ENCODE assay signal across 19 cellular contexts in the genomic region with DNA sequence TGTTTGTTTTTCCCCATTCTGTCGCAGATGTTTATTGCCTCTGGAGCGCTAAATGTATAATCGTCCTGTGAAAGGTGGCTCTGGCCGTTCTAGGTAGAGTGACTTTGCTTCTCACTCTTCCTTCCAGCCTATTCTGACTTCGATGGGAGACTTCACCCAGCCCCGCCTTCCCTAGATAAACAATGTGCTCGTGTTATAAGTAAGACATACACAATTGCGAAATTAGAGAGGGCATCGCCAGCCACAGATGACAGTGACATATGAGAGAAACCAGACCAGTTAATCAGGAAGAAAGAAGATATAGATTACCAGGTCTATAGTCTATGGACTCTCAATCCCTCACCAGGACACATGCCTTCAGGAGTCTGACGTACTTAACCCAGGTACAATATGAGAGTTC.
DNase-seq lines count a peak whose midpoint lies in the region; ATAC-seq, FAIRE-seq and TF ChIP-seq lines count a peak whose summit lies in the region.
"Had no signal": no experiment of that assay in that cellular context is flagged by ENCODE, and none has a peak within 500 bp of the region (broad histone marks: within the 10 kb centered on the region; RNA-seq: fewer than 3 reads in every experiment).

No MANE protein-coding gene starts in this region.

- H3K27ac Mint-ChIP-seq in H9, result no peak overlapping the region
- H3K27ac Mint-ChIP-seq in activated T-cell treated with anti-CD3 and anti-CD28 coated beads, Interleukin-2, amount 50 U/mL, for 72 hours, result no peak overlapping the region
- H3K27ac Mint-ChIP-seq: IgD-negative memory B cell had no signal

- H3K4me2 ChIP-seq in mesenchymal stem cell (ENCODE audit: low read length, poor library complexity, severe bottlenecking), result no peak overlapping the region
- H3K4me2 ChIP-seq in H9 (ENCODE audit: insufficient read depth, insufficient read length, low read length), result no peak overlapping the region

- no peaks in the 10 kb centered on the region for H3K79me1 ChIP-seq in mesenchymal stem cell (replicated peaks; ENCODE audit: low read length, poor library complexity, severe bottlenecking)
- H3K79me1 ChIP-seq in H9 (ENCODE audit: insufficient read depth, low read depth, low read length, poor library complexity, severe bottlenecking), result no peaks in the 10 kb centered on the region

- no peak overlapping the region for H2BK20ac ChIP-seq in H9 (ENCODE audit: low read depth, low read length, poor library complexity, severe bottlenecking)

- H3K23me2 ChIP-seq in H9 (ENCODE audit: insufficient read length, low read depth, low read length, poor library complexity, severe bottlenecking), result no peaks in the 10 kb centered on the region

- ATAC-seq in activated T-cell treated with anti-CD3 and anti-CD28 coated beads, Interleukin-2, amount 50 U/mL, for 72 hours (replicated peaks in 1 of 2), result no peak
- ATAC-seq: HCT116 had no signal

- H3K9ac ChIP-seq in mesenchymal stem cell (ENCODE audit: low read length) (no peak overlapping the region), H9 (ENCODE audit: extremely low read depth, insufficient read length, low read length) (no peak overlapping the region)

- H3K36me3 Mint-ChIP-seq in H9 (ENCODE audit: insufficient read depth in 1 of 3, low read depth in 3 of 3), result no peaks in the 10 kb centered on the region
- peaks cover 0 to 1% of the 10 kb centered on the region in 2 donors for H3K36me3 Mint-ChIP-seq in activated T-cell treated with anti-CD3 and anti-CD28 coated beads, Interleukin-2, amount 50 U/mL, for 72 hours (ENCODE audit: insufficient read depth in 2 of 2)
- H3K36me3 Mint-ChIP-seq: IgD-negative memory B cell had no signal

- H3K27ac ChIP-seq in mesenchymal stem cell (ENCODE audit: low read length, poor library complexity, severe bottlenecking), result no peak overlapping the region
- H3K27ac ChIP-seq in H9 (ENCODE audit: insufficient read length, low read depth, low read length), result no peak overlapping the region
- H3K27ac ChIP-seq: C4-2B had no signal

- WGBS in mesenchymal stem cell, result 61% methylated on average over 8 of the region's 10 CpGs
- WGBS in H9 (ENCODE audit: extremely low coverage, insufficient read length, low lambda C conversion rate), result no CpG with 5 or more reads among the region's 10 CpGs

- no peak overlapping the region for H4K5ac ChIP-seq in H9 (ENCODE audit: insufficient read length, low read depth, low read length)

- H3K18ac ChIP-seq in mesenchymal stem cell (ENCODE audit: low read depth in 1 of 2, low read length in 2 of 2), result no peak overlapping the region
- no peak overlapping the region for H3K18ac ChIP-seq in H9 (ENCODE audit: insufficient read length, low read depth, low read length)

- H4K8ac ChIP-seq in mesenchymal stem cell (ENCODE audit: low read length) (no peak overlapping the region), H9 (replicated peaks; ENCODE audit: insufficient read length, low read depth, low read length) (no peak overlapping the region)

- TF ChIP-seq CTCF in H9 (conservative IDR thresholded peaks at IDR 0.05), result no peak

- no peak overlapping the region for H2BK15ac ChIP-seq in mesenchymal stem cell (ENCODE audit: low read depth, poor library complexity, severe bottlenecking)
- H2BK15ac ChIP-seq in H9 (ENCODE audit: low read depth, low read length), result no peak overlapping the region

- no peak overlapping the region for H3K4me3 ChIP-seq in mesenchymal stem cell (ENCODE audit: insufficient read depth in 1 of 2, low read depth in 1 of 2, low read length in 2 of 2)

- no peak overlapping the region for H3T11ph ChIP-seq in H9 (ENCODE audit: low read length)

- H4K20me1 ChIP-seq in H9 (ENCODE audit: control insufficient read depth, insufficient read depth, insufficient read length), result no peaks in the 10 kb centered on the region

- H2BK5ac ChIP-seq in mesenchymal stem cell (ENCODE audit: low read depth, low read length, poor library complexity, severe bottlenecking) (no peak overlapping the region), H9 (ENCODE audit: insufficient read length, low read length) (no peak overlapping the region)

- H3K4me1 ChIP-seq in mesenchymal stem cell (ENCODE audit: control insufficient read depth, insufficient read depth, low read depth, low read length) (no peaks in the 10 kb centered on the region), H9 (ENCODE audit: insufficient read depth, low read length) (no peaks in the 10 kb centered on the region)
- H3K4me1 ChIP-seq: Caco-2 had no signal

- H3K27me3 ChIP-seq in mesenchymal stem cell (ENCODE audit: control insufficient read depth in 1 of 2, insufficient read depth in 1 of 2, low read length in 2 of 2) (no peaks in the 10 kb centered on the region), H9 (ENCODE audit: insufficient read depth, low read length) (no peaks in the 10 kb centered on the region)

- H2BK120ac ChIP-seq in mesenchymal stem cell (ENCODE audit: low read depth, low read length) (no peak overlapping the region), H9 (ENCODE audit: low read depth, low read length, poor library complexity, severe bottlenecking) (no peak overlapping the region)

- H3K56ac ChIP-seq in H9 (ENCODE audit: insufficient read length, low read depth, low read length), result no peak overlapping the region

- H3K4ac ChIP-seq in mesenchymal stem cell (ENCODE audit: low read depth in 1 of 2, low read length in 2 of 2) (no peak overlapping the region), H9 (ENCODE audit: low read depth, low read length) (no peak overlapping the region)

- H4K91ac ChIP-seq in mesenchymal stem cell (ENCODE audit: low read length) (no peak overlapping the region), H9 (ENCODE audit: insufficient read length, low read depth, low read length) (no peak overlapping the region)

- H2AFZ ChIP-seq in mesenchymal stem cell (ENCODE audit: low read depth, low read length) (no peak overlapping the region), H9 (ENCODE audit: low read length) (no peak overlapping the region)

- H3K23ac ChIP-seq in mesenchymal stem cell (ENCODE audit: low read length in 2 of 2) (no peak overlapping the region), H9 (ENCODE audit: insufficient read length, low read depth, low read length) (no peak overlapping the region)

- H3K14ac ChIP-seq in mesenchymal stem cell (ENCODE audit: low read length in 2 of 2) (no peak overlapping the region), H9 (ENCODE audit: insufficient read depth, low read length) (no peak overlapping the region)

- no peak for FAIRE-seq in HTR-8/SVneo (lab: Jason Lieb, UNC)
- FAIRE-seq: G401.6, GM12891, GM19239, RCC 7860 had no signal

- H3K79me2 ChIP-seq in H9 (ENCODE audit: insufficient read depth, low read length), result no peaks in the 10 kb centered on the region

- H3K36me3 ChIP-seq in mesenchymal stem cell (ENCODE audit: control insufficient read depth in 1 of 2, insufficient read depth in 2 of 2, low read depth in 1 of 2, low read length in 2 of 2), result no peaks in the 10 kb centered on the region

- H3K4me1 Mint-ChIP-seq in H9, result no peaks in the 10 kb centered on the region
- no peaks in the 10 kb centered on the region for H3K4me1 Mint-ChIP-seq in activated T-cell treated with anti-CD3 and anti-CD28 coated beads, Interleukin-2, amount 50 U/mL, for 72 hours (ENCODE audit: low read depth)
- H3K4me1 Mint-ChIP-seq: IgD-negative memory B cell had no signal

- H3K9me3 ChIP-seq in mesenchymal stem cell (ENCODE audit: control insufficient read depth, low read length), result no peaks in the 10 kb centered on the region
- H3K9me3 ChIP-seq in H9 (ENCODE audit: control insufficient read depth, low read depth, low read length), result no peaks in the 10 kb centered on the region
- H3K9me3 ChIP-seq: Caco-2 had no signal

- H2BK12ac ChIP-seq in mesenchymal stem cell (ENCODE audit: low read length in 2 of 2) (no peak overlapping the region), H9 (ENCODE audit: insufficient read length, low read depth, low read length) (no peak overlapping the region)

- H2AK5ac ChIP-seq in mesenchymal stem cell (ENCODE audit: low read length, severe bottlenecking), result no peak overlapping the region
- no peak overlapping the region for H2AK5ac ChIP-seq in H9 (ENCODE audit: insufficient read length, low read length)

- H3K4me3 Mint-ChIP-seq in H9, result no peak overlapping the region
- H3K4me3 Mint-ChIP-seq in activated T-cell treated with anti-CD3 and anti-CD28 coated beads, Interleukin-2, amount 50 U/mL, for 72 hours, result no peak overlapping the region

- peak; percentile 34 for DNase-seq in COLO668 (lab: John Stamatoyannopoulos, UW; ENCODE audit: unreplicated experiment)
- DNase-seq in HTR-8/SVneo (ENCODE audit: insufficient read length, low spot score), result peak; percentile 30
- peak; percentile 92 for DNase-seq in NCI-H748 (lab: John Stamatoyannopoulos, UW; ENCODE audit: unreplicated experiment)
- peak; percentile 11 for DNase-seq in mesenchymal stem cell
- no peak for DNase-seq in H9
- no peak for DNase-seq in EL
- no peak for DNase-seq in activated T-cell treated with anti-CD3 and anti-CD28 coated beads, Interleukin-2, amount 50 U/mL, for 72 hours
- DNase-seq: Caco-2, NCI-H1694 treated with DMSO at 0.1 percent for 48 hours, NCI-H2227 treated with DMSO at 0.1 percent for 48 hours, SIG-M5, T1000 had no signal

- no peaks in the 10 kb centered on the region for H3K27me3 Mint-ChIP-seq in H9 (ENCODE audit: low read depth)
- no peaks in the 10 kb centered on the region for H3K27me3 Mint-ChIP-seq in activated T-cell treated with anti-CD3 and anti-CD28 coated beads, Interleukin-2, amount 50 U/mL, for 72 hours (ENCODE audit: low read depth)
- H3K27me3 Mint-ChIP-seq: IgD-negative memory B cell had no signal

- H3K9me3 Mint-ChIP-seq in H9, result no peaks in the 10 kb centered on the region
- H3K9me3 Mint-ChIP-seq in activated T-cell treated with anti-CD3 and anti-CD28 coated beads, Interleukin-2, amount 50 U/mL, for 72 hours, result peaks cover 8 to 9% of the 10 kb centered on the region in 2 donors

Comparison
In these comparisons a context has a peak if more than half of its experiments do, and no peak if none do; other contexts are left out.
1. DNase-seq: peak in COLO668 (single experiment), HTR-8/SVneo (single experiment), NCI-H748 (single experiment) and mesenchymal stem cell (single experiment); none in H9 (single experiment), EL (single experiment) and activated T-cell treated with anti-CD3 and anti-CD28 coated beads, Interleukin-2, amount 50 U/mL, for 72 hours (0 of 2).